25 cellular contexts compared by ENCODE assay signal in the genomic region with DNA sequence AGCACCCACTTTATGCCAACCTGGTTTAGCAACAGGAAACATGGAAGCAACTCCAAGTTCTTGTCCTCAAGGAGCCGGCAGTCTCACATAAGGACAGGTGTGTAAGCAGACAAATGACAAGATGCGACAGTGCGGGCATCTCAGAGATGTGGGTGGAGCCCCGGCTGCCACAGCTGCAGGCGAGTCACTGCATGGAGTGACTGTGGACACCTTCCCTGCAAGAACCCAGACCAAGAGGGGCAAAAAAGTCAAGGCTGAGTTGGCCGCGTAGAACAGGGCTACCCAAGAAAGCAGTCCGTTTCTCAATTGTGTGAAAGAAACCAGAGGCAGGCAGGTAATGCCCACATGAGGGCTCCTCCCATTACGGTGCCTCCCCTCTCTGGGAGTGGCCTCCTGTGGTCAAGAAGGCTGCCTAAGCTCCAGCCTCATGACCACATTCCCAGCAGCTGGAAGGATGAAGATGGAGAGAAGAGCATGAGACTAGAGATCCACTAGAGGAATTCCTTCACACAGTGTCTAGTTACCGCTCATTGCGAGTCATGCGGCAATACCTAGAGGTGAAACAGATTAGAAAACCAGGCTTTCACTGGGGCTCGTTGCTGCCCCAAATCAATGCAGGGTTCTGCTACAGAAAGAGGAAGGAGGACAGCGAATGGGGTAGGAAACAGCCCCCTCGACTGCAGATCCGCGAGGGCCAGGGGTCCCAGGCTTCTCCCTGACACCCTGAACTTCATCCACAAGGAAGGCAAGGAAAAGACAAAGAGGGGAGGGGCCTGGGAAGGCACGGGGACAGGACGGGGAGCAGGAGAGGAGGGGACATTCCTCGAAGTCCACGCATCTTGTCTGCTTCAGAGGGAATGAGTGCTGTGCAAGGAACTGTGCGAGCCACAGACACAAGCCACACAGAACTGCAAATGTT.
DNase-seq lines count a peak whose midpoint lies in the region; ATAC-seq, FAIRE-seq and TF ChIP-seq lines count a peak whose summit lies in the region.
"Had no signal": no experiment of that assay in that cellular context is flagged by ENCODE, and none has a peak within 500 bp of the region (broad histone marks: within the 10 kb centered on the region; RNA-seq: fewer than 3 reads in every experiment).

No MANE protein-coding gene starts in this region.

- no peak overlapping the region for H4K8ac ChIP-seq in IMR-90 (ENCODE audit: low read depth in 2 of 2, low read length in 2 of 2)

- H3K4me3 Mint-ChIP-seq in endodermal cell: no peak overlapping the region
- H3K4me3 Mint-ChIP-seq: CD8-positive, alpha-beta T cell; HFFc6 had no signal

- no peaks in the 10 kb centered on the region for H3K27me3 ChIP-seq in right lobe of liver
- peaks cover 19 to 62% of the 10 kb centered on the region in 2 experiments; a peak in 4 of 5 replicates for H3K27me3 ChIP-seq in HepG2 (ENCODE audit: control insufficient read depth in 1 of 2, insufficient read depth in 2 of 2, low read length in 2 of 2)
- H3K27me3 ChIP-seq in IMR-90 (ENCODE audit: control insufficient read depth, insufficient read depth, low read length): no peaks in the 10 kb centered on the region; the same call in 1 of the 2 replicates
- H3K27me3 ChIP-seq in endodermal cell (ENCODE audit: control insufficient read depth, insufficient read depth, low read length, poor library complexity, severe bottlenecking): no peaks in the 10 kb centered on the region
- peaks cover 7% of the 10 kb centered on the region for H3K27me3 ChIP-seq in upper lobe of right lung

- no peak overlapping the region for H3K4ac ChIP-seq in IMR-90 (ENCODE audit: low read depth, low read length)

- no peak overlapping the region for H4K5ac ChIP-seq in IMR-90 (ENCODE audit: low read depth, low read length)

- H2AK9ac ChIP-seq in IMR-90 (replicated peaks; ENCODE audit: low read depth, low read length, poor library complexity): no peak overlapping the region

- H3K9ac ChIP-seq in HepG2 (ENCODE audit: insufficient read depth, low read depth, low read length) (no peak overlapping the region), IMR-90 (ENCODE audit: low read depth, low read length) (no peak overlapping the region), endodermal cell (ENCODE audit: extremely low read depth, low read length, poor library complexity, severe bottlenecking) (no peak overlapping the region)
- H3K9ac ChIP-seq: KMS-11 had no signal

- H3K23ac ChIP-seq in IMR-90 (ENCODE audit: low read depth, low read length): no peak overlapping the region

- no peak overlapping the region for H2BK20ac ChIP-seq in IMR-90 (ENCODE audit: low read depth, low read length)

- H3K14ac ChIP-seq in IMR-90 (replicated peaks; ENCODE audit: low read depth, low read length): no peak overlapping the region

- H3K4me1 ChIP-seq in right lobe of liver (no peaks in the 10 kb centered on the region), HepG2 (ENCODE audit: insufficient read depth, low read length) (no peaks in the 10 kb centered on the region), IMR-90 (ENCODE audit: control insufficient read depth, insufficient read depth, low read length) (no peaks in the 10 kb centered on the region), endodermal cell (ENCODE audit: control insufficient read depth, insufficient read depth, low read length) (no peaks in the 10 kb centered on the region), upper lobe of right lung (no peaks in the 10 kb centered on the region)

- H3K18ac ChIP-seq in IMR-90 (ENCODE audit: low read depth, low read length): no peak overlapping the region

- no peak for TF ChIP-seq CTCF in right lobe of liver (IDR thresholded peaks at IDR 0.05)
- TF ChIP-seq CTCF in HepG2 (CRISPR knock-in tag; IDR thresholded peaks at IDR 0.05): no peak
- TF ChIP-seq CTCF in IMR-90 (conservative IDR thresholded peaks at IDR 0.05; ENCODE audit: low read depth, low read length): no peak
- TF ChIP-seq CTCF in endodermal cell (conservative IDR thresholded peaks at IDR 0.05): no peak
- no peak for TF ChIP-seq CTCF in upper lobe of right lung (IDR thresholded peaks at IDR 0.05)

- no peak overlapping the region for H2BK15ac ChIP-seq in IMR-90 (ENCODE audit: low read depth, low read length)

- TF ChIP-seq RAD21 in HepG2 (CRISPR knock-in tag; IDR thresholded peaks at IDR 0.05): no peak
- no peak for TF ChIP-seq RAD21 in IMR-90 (IDR thresholded peaks at IDR 0.05; ENCODE audit: low read length)

- no peaks in the 10 kb centered on the region for H3K27me3 Mint-ChIP-seq in endodermal cell (ENCODE audit: insufficient read depth)

- in situ Hi-C loops in HepG2 (cut with HindIII; ENCODE audit: extremely low pct_ligation_motif_present, low pct_unique_long_range_greater_than_20kb) (no loop called here), IMR-90 (cut with MboI; ENCODE audit: low sequenced_read_pairs) (no loop called here)

- no peak overlapping the region for H2AK5ac ChIP-seq in IMR-90 (ENCODE audit: low read depth, low read length)

- no peak for FAIRE-seq in HepG2 (lab: Jason Lieb, UNC)
- FAIRE-seq: G401.6 had no signal

- no peaks in the 10 kb centered on the region for H3K9me1 ChIP-seq in IMR-90 (ENCODE audit: insufficient read depth, low read length)

- H3K56ac ChIP-seq in IMR-90 (ENCODE audit: extremely low read depth, insufficient read depth, low read length): no peak overlapping the region

- H2AFZ ChIP-seq in HepG2 (ENCODE audit: low read length): no peak overlapping the region
- H2AFZ ChIP-seq in IMR-90 (replicated peaks; ENCODE audit: low read length, poor library complexity): peak overlapping the region; percentile 43

- no peaks in the 10 kb centered on the region for H3K79me1 ChIP-seq in IMR-90 (ENCODE audit: low read depth in 1 of 2, low read length in 2 of 2)

- no peak for TF ChIP-seq POLR2A in right lobe of liver (IDR thresholded peaks at IDR 0.05)
- TF ChIP-seq POLR2A in HepG2 (IDR thresholded peaks at IDR 0.05; ENCODE audit: insufficient read depth in 1 of 2, low read depth in 2 of 2, low read length in 2 of 2): no peak
- TF ChIP-seq POLR2A in IMR-90 (IDR thresholded peaks at IDR 0.05; ENCODE audit: low read depth, low read length): no peak

- ATAC-seq in right lobe of liver: no peak
- no peak for ATAC-seq in HepG2
- ATAC-seq in IMR-90 (ENCODE audit: low read depth): no peak
- no peak for ATAC-seq in upper lobe of right lung
- ATAC-seq: CD8-positive, alpha-beta T cell had no signal

- H3K4me2 ChIP-seq in HepG2 (ENCODE audit: low read depth, low read length) (no peak overlapping the region), IMR-90 (ENCODE audit: low read depth, low read length) (no peak overlapping the region)
- H3K4me2 ChIP-seq: KMS-11 had no signal

- dilution Hi-C loops in IMR-90 (cut with HindIII; ENCODE audit: low sequenced_read_pairs, unreplicated experiment): no loop called here

- H3K27ac Mint-ChIP-seq in endodermal cell: no peak overlapping the region
- H3K27ac Mint-ChIP-seq: CD8-positive, alpha-beta T cell; HFFc6 had no signal

- POLR2A ChIA-PET in HepG2 (lab: Yijun Ruan, JAX): no interaction called here
- POLR2A ChIA-PET in IMR-90 (lab: Charles Lee; ENCODE audit: unreplicated experiment): no interaction called here

- BruUV-seq in HepG2 (replicated peaks; lab: Mats Ljungman, UMichigan): no TSS peak
- no TSS peak for BruUV-seq in IMR-90 (replicated peaks; lab: Mats Ljungman, UMichigan)

- no peak overlapping the region for H2BK5ac ChIP-seq in IMR-90 (ENCODE audit: low read depth, low read length, poor library complexity, severe bottlenecking)

- intact Hi-C loops in right lobe of liver (cut with DNase I): no loop called here
- intact Hi-C loops in HepG2 (cut with micrococcal nuclease; ENCODE audit: unreplicated experiment): no loop called here
- intact Hi-C loops in IMR-90 (cut with micrococcal nuclease): no loop called here
- intact Hi-C loops in upper lobe of right lung (cut with DNase I): no loop called here

- H3K9me3 ChIP-seq in right lobe of liver (no peaks in the 10 kb centered on the region), HepG2 (ENCODE audit: low read length) (no peaks in the 10 kb centered on the region), IMR-90 (ENCODE audit: control insufficient read depth, insufficient read depth, low read length) (no peaks in the 10 kb centered on the region; the same call in 1 of the 2 replicates), endodermal cell (ENCODE audit: control insufficient read depth, low read length) (no peaks in the 10 kb centered on the region), upper lobe of right lung (no peaks in the 10 kb centered on the region)

- H2BK120ac ChIP-seq in IMR-90 (ENCODE audit: low read depth, low read length): no peak overlapping the region

- no peaks in the 10 kb centered on the region for H3K79me2 ChIP-seq in HepG2 (ENCODE audit: insufficient read depth, low read length)

- WGBS in right lobe of liver (ENCODE audit: insufficient coverage, low coverage, low lambda C conversion rate, missing lambda C conversion rate): 71% methylated on average over 10 of the region's 22 CpGs
- WGBS in HepG2 (ENCODE audit: low lambda C conversion rate): 39% methylated on average over 20 of the region's 22 CpGs
- 67% methylated on average over 2 of the region's 22 CpGs; no CpG with 5 or more reads in 1 of the 2 experiments for WGBS in IMR-90 (ENCODE audit: extremely low coverage in 2 of 2, insufficient read length in 1 of 2), 2 experiments
- 84 to 86% methylated on average over 17 to 22 of the region's 22 CpGs for WGBS in endodermal cell (ENCODE audit: insufficient coverage in 1 of 2, insufficient read length in 1 of 2), 2 experiments

- no peaks in the 10 kb centered on the region for H3K36me3 Mint-ChIP-seq in endodermal cell (ENCODE audit: low read depth)
- H3K36me3 Mint-ChIP-seq: CD8-positive, alpha-beta T cell had no signal

- no peak overlapping the region for H4K91ac ChIP-seq in IMR-90 (ENCODE audit: insufficient read depth, low read depth, low read length)

- H3K36me3 ChIP-seq in right lobe of liver (no peaks in the 10 kb centered on the region), HepG2 (replicated peaks in 1 of 2; ENCODE audit: control insufficient read depth in 1 of 2, insufficient read depth in 2 of 2, low read length in 2 of 2) (no peaks in the 10 kb centered on the region), IMR-90 (ENCODE audit: control insufficient read depth, insufficient read depth, low read length) (no peaks in the 10 kb centered on the region), endodermal cell (ENCODE audit: control insufficient read depth, insufficient read depth, low read length) (no peaks in the 10 kb centered on the region), upper lobe of right lung (no peaks in the 10 kb centered on the region)

- no peaks in the 10 kb centered on the region for H3K4me1 Mint-ChIP-seq in endodermal cell

- TF ChIP-seq EP300 in HepG2 (IDR thresholded peaks at IDR 0.05; ENCODE audit: low read depth in 2 of 2, low read length in 2 of 2) (no peak), HepG2 (CRISPR knock-in tag; IDR thresholded peaks at IDR 0.05; ENCODE audit: borderline replicate concordance) (no peak)

- no peak overlapping the region for H3K27ac ChIP-seq in right lobe of liver
- no peak overlapping the region for H3K27ac ChIP-seq in HepG2 (ENCODE audit: extremely low read length, insufficient read depth, low read length)
- H3K27ac ChIP-seq in IMR-90 (ENCODE audit: insufficient read depth, low read length): no peak overlapping the region
- no peak overlapping the region for H3K27ac ChIP-seq in endodermal cell (ENCODE audit: low read depth, low read length)
- no peak overlapping the region for H3K27ac ChIP-seq in upper lobe of right lung
- H3K27ac ChIP-seq: HL-60, KMS-11, RWPE1, SK-N-MC had no signal

- H3K4me3 ChIP-seq in right lobe of liver (no peak overlapping the region), HepG2 (replicated peaks in 1 of 3; ENCODE audit: insufficient read depth in 1 of 3, low read depth in 2 of 3, low read length in 3 of 3) (no peak overlapping the region), IMR-90 (ENCODE audit: insufficient read depth, low read depth, low read length) (no peak overlapping the region), endodermal cell (ENCODE audit: low read length) (no peak overlapping the region), upper lobe of right lung (no peak overlapping the region)
- H3K4me3 ChIP-seq: SK-N-MC had no signal

- CTCF ChIA-PET in HepG2 (lab: Yijun Ruan, JAX; ENCODE audit: low intra/inter-chr PET ratio, low total read pairs) (no interaction called here), IMR-90 (lab: Yijun Ruan, JAX) (no interaction called here)

- DNase-seq in right lobe of liver (peak in 2 of 3 donors; percentile 7 to 37), HepG2 (ENCODE audit: low spot score) (no peak), IMR-90 (no peak), endodermal cell (peak; percentile 22), upper lobe of right lung (peak; percentile 50), NCI-H1092 treated with DMSO at 0.1 percent for 48 hours (lab: John Stamatoyannopoulos, UW) (no peak), NCI-H774 (lab: John Stamatoyannopoulos, UW) (no peak), NCI-H2227 (lab: John Stamatoyannopoulos, UW; ENCODE audit: unreplicated experiment) (no peak)
- DNase-seq: ACHN; AML-193; C1 segment of cervical spinal cord; HFFc6; NCI-H1105; NCI-H146; NCI-H2029; NCI-H226; NCI-H510A treated with DMSO at 0.1 percent for 48 hours; NCI-H748 treated with DMSO at 0.1 percent for 48 hours; NK-92 treated with Interleukin-12 subunit alpha and Interleukin-12 subunit beta, amount 100 ng/mL, for 24 hours had no signal

- peaks cover 4% of the 10 kb centered on the region for H3K9me3 Mint-ChIP-seq in endodermal cell

- H4K20me1 ChIP-seq in HepG2 (ENCODE audit: insufficient read depth, low read length) (no peaks in the 10 kb centered on the region), IMR-90 (ENCODE audit: insufficient read depth, low read length) (no peaks in the 10 kb centered on the region)

Comparison
In these comparisons a context has a peak if more than half of its experiments do, and no peak if none do; other contexts are left out.
1. DNase-seq: peak in right lobe of liver (2 of 3), endodermal cell (single experiment) and upper lobe of right lung (single experiment); none in HepG2 (single experiment), IMR-90 (single experiment), NCI-H1092 treated with DMSO at 0.1 percent for 48 hours (single experiment), NCI-H774 (single experiment) and NCI-H2227 (single experiment).